ENCODE assay signal across 10 cellular contexts in genomic region chr7:2099036-2099957, GRCh38.
DNase-seq lines count a peak whose midpoint lies in the region; ATAC-seq lines count a peak whose summit lies in the region.
"Had no signal": no experiment of that assay in that cellular context is flagged by ENCODE, and none has a peak within 500 bp of the region (broad histone marks: within the 10 kb centered on the region; RNA-seq: fewer than 3 reads in every experiment).

No MANE protein-coding gene starts in this region.

- peak overlapping the region in 4 of 11 experiments; percentile 49 to 63 (median 58); a peak in 7 of 22 replicates for H3K9ac ChIP-seq in BLaER1 treated with 17β-estradiol and CSF1 and Interleukin-3, amounts not matched to agents 10 nM and 100 nM
- 0 out of 2 replicates have a peak overlapping the region, but pooled peaks have one; percentile 22 for H3K9ac ChIP-seq in GM23248

- DNase-seq in GM23248 = peak; percentile 88
- peak; percentile 75 for DNase-seq in activated CD4-positive, alpha-beta T cell treated with anti-CD3 and anti-CD28 coated beads, Interleukin-2, amount 10 ng/mL, durations not matched to agents 24 days and 14 days
- peak; percentile 84 for DNase-seq in hepatic stellate cell (ENCODE audit: low spot score)
- no peak for DNase-seq in effector memory CD4-positive, alpha-beta T cell
- no peak for DNase-seq in sciatic nerve (ENCODE audit: low spot score)
- DNase-seq: cortex of kidney had no signal

- H3F3A ChIP-seq in GM23248 (ENCODE audit: insufficient read depth) = peaks cover 10% of the 10 kb centered on the region; the same call in 1 of the 2 replicates

- H3K9me3 Mint-ChIP-seq in activated CD4-positive, alpha-beta T cell treated with anti-CD3 and anti-CD28 coated beads, Interleukin-2, amount 10 ng/mL, durations not matched to agents 24 days and 14 days = no peaks in the 10 kb centered on the region

- peak overlapping the region; percentile 40 for H3K27ac Mint-ChIP-seq in activated CD4-positive, alpha-beta T cell treated with anti-CD3 and anti-CD28 coated beads, Interleukin-2, amount 10 ng/mL, durations not matched to agents 24 days and 14 days

- in situ Hi-C loops in GM23248 (cut with MboI) = no loop called here

- H3K4me3 ChIP-seq in BLaER1 treated with 17β-estradiol and CSF1 and Interleukin-3, amounts not matched to agents 10 nM and 100 nM = no peak overlapping the region
- H3K4me3 ChIP-seq in GM23248 = no peak overlapping the region
- no peak overlapping the region for H3K4me3 ChIP-seq in effector memory CD4-positive, alpha-beta T cell (ENCODE audit: insufficient read depth, low read depth, low read length, poor library complexity, severe bottlenecking)
- H3K4me3 ChIP-seq: lung had no signal

- H3K9me2 ChIP-seq in GM23248 (ENCODE audit: insufficient read depth) = no peaks in the 10 kb centered on the region

- H3K27me3 Mint-ChIP-seq in activated CD4-positive, alpha-beta T cell treated with anti-CD3 and anti-CD28 coated beads, Interleukin-2, amount 10 ng/mL, durations not matched to agents 24 days and 14 days = no peaks in the 10 kb centered on the region

- peaks cover 2% of the 10 kb centered on the region for H3K36me3 Mint-ChIP-seq in activated CD4-positive, alpha-beta T cell treated with anti-CD3 and anti-CD28 coated beads, Interleukin-2, amount 10 ng/mL, durations not matched to agents 24 days and 14 days (ENCODE audit: low read depth)

- ATAC-seq in HG02588 (IDR thresholded peaks at IDR 0.05; ENCODE audit: unreplicated experiment) = no peak
- ATAC-seq in sciatic nerve = no peak
- no peak for ATAC-seq in HG03571 (IDR thresholded peaks at IDR 0.05; ENCODE audit: unreplicated experiment)

- peaks cover 55 to 100% (median 95%) of the 10 kb centered on the region in 10 experiments for H3K4me1 ChIP-seq in BLaER1 treated with 17β-estradiol and CSF1 and Interleukin-3, amounts not matched to agents 10 nM and 100 nM
- H3K4me1 ChIP-seq in GM23248 (ENCODE audit: insufficient read depth) = peaks cover 20% of the 10 kb centered on the region
- H3K4me1 ChIP-seq in effector memory CD4-positive, alpha-beta T cell (ENCODE audit: control insufficient read depth, insufficient read depth, low read length, poor library complexity, severe bottlenecking) = peaks cover 18% of the 10 kb centered on the region

- intact Hi-C loops in activated CD4-positive, alpha-beta T cell treated with anti-CD3 and anti-CD28 coated beads, Interleukin-2, amount 10 ng/mL, durations not matched to agents 24 days and 14 days (cut with micrococcal nuclease) = no loop called here
- intact Hi-C loops in sciatic nerve (cut with DNase I) = no loop called here

- H4K20me1 ChIP-seq in BLaER1 treated with 17β-estradiol and CSF1 and Interleukin-3, amounts not matched to agents 10 nM and 100 nM = peaks cover 55 to 100% (median 97%) of the 10 kb centered on the region in 11 experiments
- no peaks in the 10 kb centered on the region for H4K20me1 ChIP-seq in GM23248 (ENCODE audit: insufficient read depth)

- peak overlapping the region; percentile 19 for H3K4me3 Mint-ChIP-seq in activated CD4-positive, alpha-beta T cell treated with anti-CD3 and anti-CD28 coated beads, Interleukin-2, amount 10 ng/mL, durations not matched to agents 24 days and 14 days

- H3K9me3 ChIP-seq in BLaER1 treated with 17β-estradiol and CSF1 and Interleukin-3, amounts not matched to agents 10 nM and 100 nM (replicated peaks in 1 of 11) = no peaks in the 10 kb centered on the region
- no peaks in the 10 kb centered on the region for H3K9me3 ChIP-seq in GM23248 (ENCODE audit: low read depth)
- H3K9me3 ChIP-seq in effector memory CD4-positive, alpha-beta T cell (ENCODE audit: control insufficient read depth, low read length) = no peaks in the 10 kb centered on the region

- H3K36me3 ChIP-seq in BLaER1 treated with 17β-estradiol and CSF1 and Interleukin-3, amounts not matched to agents 10 nM and 100 nM = peaks cover 0 to 18% (median 5%) of the 10 kb centered on the region in 11 experiments; a peak in 9 of 22 replicates
- H3K36me3 ChIP-seq in GM23248 (ENCODE audit: low read depth) = no peaks in the 10 kb centered on the region
- H3K36me3 ChIP-seq in effector memory CD4-positive, alpha-beta T cell (ENCODE audit: control insufficient read depth, insufficient read depth, low read length) = no peaks in the 10 kb centered on the region

- H3K4me1 Mint-ChIP-seq in activated CD4-positive, alpha-beta T cell treated with anti-CD3 and anti-CD28 coated beads, Interleukin-2, amount 10 ng/mL, durations not matched to agents 24 days and 14 days = peaks cover 23% of the 10 kb centered on the region

- H2AFZ ChIP-seq in GM23248 = no peak overlapping the region

- H3K27ac ChIP-seq in BLaER1 treated with 17β-estradiol and CSF1 and Interleukin-3, amounts not matched to agents 10 nM and 100 nM = peak overlapping the region in 6 of 11 experiments; percentile 19 to 72 (median 52); a peak in 11 of 22 replicates
- H3K27ac ChIP-seq in GM23248 = peak overlapping the region; percentile 17; the same call in 1 of the 2 replicates
- no peak overlapping the region for H3K27ac ChIP-seq in effector memory CD4-positive, alpha-beta T cell (ENCODE audit: insufficient read depth, low read length, poor library complexity, severe bottlenecking)

- WGBS in GM23248 (ENCODE audit: low coverage in 1 of 2, low lambda C conversion rate in 2 of 2, missing lambda C conversion rate in 2 of 2), 2 experiments = 75 to 76% methylated on average over 27 to 30 of the region's 30 CpGs

- H3K27me3 ChIP-seq in BLaER1 treated with 17β-estradiol and CSF1 and Interleukin-3, amounts not matched to agents 10 nM and 100 nM = peaks cover 0 to 34% (median 0%) of the 10 kb centered on the region in 11 experiments; a peak in 8 of 22 replicates
- H3K27me3 ChIP-seq in GM23248 (replicated peaks; ENCODE audit: insufficient read depth) = no peaks in the 10 kb centered on the region
- H3K27me3 ChIP-seq in effector memory CD4-positive, alpha-beta T cell (replicated peaks; ENCODE audit: control insufficient read depth, insufficient read depth, low read length, poor library complexity, severe bottlenecking) = no peaks in the 10 kb centered on the region

- H3K79me2 ChIP-seq in GM23248 (ENCODE audit: insufficient read depth) = no peaks in the 10 kb centered on the region

- peak overlapping the region; percentile 79 to 96 (median 88) for H3K4me2 ChIP-seq in BLaER1 treated with 17β-estradiol and CSF1 and Interleukin-3, amounts not matched to agents 10 nM and 100 nM
- H3K4me2 ChIP-seq in GM23248 (ENCODE audit: unreplicated experiment) = no peak overlapping the region

Comparison
In these comparisons a context has a peak if more than half of its experiments do, and no peak if none do; other contexts are left out.
1. DNase-seq: peak in GM23248 (single experiment), activated CD4-positive, alpha-beta T cell treated with anti-CD3 and anti-CD28 coated beads, Interleukin-2, amount 10 ng/mL, durations not matched to agents 24 days and 14 days (single experiment) and hepatic stellate cell (single experiment); none in effector memory CD4-positive, alpha-beta T cell (0 of 3) and sciatic nerve (single experiment).